8 cellular contexts compared by ENCODE assay signal in the genomic region with DNA sequence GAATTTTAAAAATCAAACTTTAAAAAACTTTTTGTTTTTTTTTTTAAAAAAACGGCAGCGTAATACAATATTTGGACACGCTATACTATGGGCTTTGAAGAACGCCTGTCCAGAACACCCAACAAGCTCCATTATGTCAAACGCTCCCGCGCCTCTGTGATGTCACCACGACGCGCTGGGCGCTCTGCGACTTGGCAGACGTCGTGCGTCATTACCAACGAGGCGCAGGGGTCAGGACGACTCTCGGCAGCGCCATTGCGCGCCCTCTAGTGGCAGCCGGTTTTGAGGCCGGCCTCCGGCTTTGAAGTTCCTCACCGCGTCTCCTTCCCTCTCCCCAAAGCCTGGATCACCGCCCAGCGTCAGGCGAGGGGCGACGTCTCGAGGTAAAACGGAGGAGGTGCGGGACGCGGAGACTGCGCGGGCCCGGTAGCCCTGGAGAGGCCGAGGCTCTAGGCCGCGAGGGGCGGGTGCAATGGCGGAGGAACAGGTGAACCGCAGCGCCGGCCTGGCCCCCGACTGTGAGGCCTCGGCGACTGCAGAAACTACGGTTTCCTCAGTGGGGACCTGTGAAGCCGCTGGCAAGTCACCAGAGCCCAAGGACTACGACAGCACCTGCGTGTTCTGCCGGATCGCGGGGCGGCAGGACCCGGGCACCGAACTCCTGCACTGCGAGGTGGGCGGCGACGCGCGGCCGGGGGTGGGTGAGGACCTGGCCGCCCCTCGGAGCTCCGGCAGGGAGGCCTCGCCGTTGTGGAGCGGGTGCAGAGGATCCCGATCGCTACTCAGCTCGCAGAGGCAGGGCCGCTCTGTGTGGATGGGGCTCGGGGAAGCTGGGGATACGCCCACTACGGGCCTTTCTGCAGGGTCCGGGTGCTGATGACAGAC. TPM values are rescaled to one million over a fixed set of nuclear protein-coding genes. Genes with fewer than 3 reads are reported as not detected.
DNase-seq lines count a peak whose midpoint lies in the region; ATAC-seq and TF ChIP-seq lines count a peak whose summit lies in the region.

A gene (plus strand): TSS at position 265 of the 885 bp plus-strand sequence. CDS start 208 bp downstream, at position 473.

- intact Hi-C loops in activated CD4-positive, alpha-beta T cell treated with anti-CD3 and anti-CD28 coated beads for 36 hours (cut with DNase I, micrococcal nuclease), result loop anchor here (1.0 to 5.0 kb wide), 14 partner anchors 18 to 656 kb away; a partner anchor contains a TSS

- peaks cover 5% of the 10 kb centered on the region for H3K4me1 Mint-ChIP-seq in activated CD4-positive, alpha-beta T cell treated with anti-CD3 and anti-CD28 coated beads for 36 hours

- CTCF ChIA-PET in BJ (lab: Yijun Ruan, JAX), result interaction anchor here (0.5 to 4.1 kb wide), 33 partner anchors 8 to 647 kb away, joined by 3 to 30 read pairs (median 5); a partner anchor contains a TSS
- CTCF ChIA-PET in activated CD4-positive, alpha-beta T cell treated with anti-CD3 and anti-CD28 coated beads for 36 hours (lab: Charles Lee), result interaction anchor here (0.5 to 4.2 kb wide), 54 partner anchors 8 to 1447 kb away, joined by 3 to 48 read pairs (median 4); a partner anchor contains a TSS

- peaks cover 6% of the 10 kb centered on the region for H3K27me3 Mint-ChIP-seq in activated CD4-positive, alpha-beta T cell treated with anti-CD3 and anti-CD28 coated beads for 36 hours

- no peaks in the 10 kb centered on the region for H3K9me3 Mint-ChIP-seq in activated CD4-positive, alpha-beta T cell treated with anti-CD3 and anti-CD28 coated beads for 36 hours (ENCODE audit: low read depth)

- H3K27me3 ChIP-seq in BJ (ENCODE audit: control insufficient read depth, insufficient read depth, low read length), result no peaks in the 10 kb centered on the region
- H3K27me3 ChIP-seq in kidney epithelial cell (ENCODE audit: control insufficient read depth, insufficient read depth, low read length), result no peaks in the 10 kb centered on the region

- peak; percentile 92 for ATAC-seq in HG03442 (IDR thresholded peaks at IDR 0.05; ENCODE audit: unreplicated experiment)
- ATAC-seq in activated CD4-positive, alpha-beta T cell treated with anti-CD3 and anti-CD28 coated beads for 36 hours, result peak; percentile 89

- H3K4me3 ChIP-seq in BJ (ENCODE audit: low read depth, low read length), result peak within 1 kb of the TSS; percentile 93
- H3K4me3 ChIP-seq in choroid plexus epithelial cell (ENCODE audit: low read depth, low read length), result peak within 1 kb of the TSS; percentile 98
- peak within 1 kb of the TSS; percentile 73 for H3K4me3 ChIP-seq in kidney epithelial cell (ENCODE audit: low read depth, low read length)

- H3K4me3 Mint-ChIP-seq in activated CD4-positive, alpha-beta T cell treated with anti-CD3 and anti-CD28 coated beads for 36 hours, result no peak within 1 kb of the TSS

- TF ChIP-seq CTCF in BJ (IDR thresholded peaks at IDR 0.05; ENCODE audit: insufficient read depth, low read depth, low read length), result peak; percentile 96
- peak; percentile 96 for TF ChIP-seq CTCF in choroid plexus epithelial cell (conservative IDR thresholded peaks at IDR 0.05; ENCODE audit: low read depth, low read length)
- peak; percentile 94 for TF ChIP-seq CTCF in kidney epithelial cell (IDR thresholded peaks at IDR 0.05; ENCODE audit: insufficient read depth, low read length, poor library complexity, severe bottlenecking)

- no peaks in the 10 kb centered on the region for H3K36me3 Mint-ChIP-seq in activated CD4-positive, alpha-beta T cell treated with anti-CD3 and anti-CD28 coated beads for 36 hours (ENCODE audit: low read depth)

- peak within 1 kb of the TSS; percentile 65 for H3K27ac Mint-ChIP-seq in activated CD4-positive, alpha-beta T cell treated with anti-CD3 and anti-CD28 coated beads for 36 hours

- DNase-seq in BJ (ENCODE audit: low read depth), result peak; percentile 66
- peak; percentile 87 for DNase-seq in GM19238 (ENCODE audit: insufficient read length, low spot score)
- DNase-seq in NCI-H510A treated with DMSO at 0.1 percent for 48 hours (lab: John Stamatoyannopoulos, UW), result peak; percentile 78
- DNase-seq in activated CD4-positive, alpha-beta T cell treated with anti-CD3 and anti-CD28 coated beads for 36 hours, result peak; percentile 99
- DNase-seq in choroid plexus epithelial cell (ENCODE audit: low read depth), result peak; percentile 98
- peak; percentile 88 for DNase-seq in kidney epithelial cell (ENCODE audit: low read depth)
- DNase-seq in stimulated activated CD4-positive, alpha-beta T cell treated with anti-CD3 and anti-CD28 coated beads, Interleukin-15, amount 100 ng/mL, for 48 hours (ENCODE audit: low read depth in 2 of 2), result peak; percentile 97

- POLR2A ChIA-PET in BJ (lab: Charles Lee), result interaction anchor here (0.5 to 0.6 kb wide), 2 partner anchors 32 to 728 kb away, joined by 3 to 4 read pairs; no protein-coding TSS in a partner anchor
- POLR2A ChIA-PET in activated CD4-positive, alpha-beta T cell treated with anti-CD3 and anti-CD28 coated beads for 36 hours (lab: Charles Lee), result interaction anchor here (0.6 to 2.5 kb wide), 11 partner anchors 10 to 175 kb away, joined by 3 to 22 read pairs (median 4); a partner anchor contains a TSS

- H3K36me3 ChIP-seq in BJ (ENCODE audit: control insufficient read depth, insufficient read depth, low read length) (peaks cover 2% of the 10 kb centered on the region), kidney epithelial cell (ENCODE audit: control insufficient read depth, insufficient read depth, low read length) (no peaks in the 10 kb centered on the region)

RNA-seq across cellular contexts. Expression of the gene that starts here (rescaled TPM):
- 1.3 and 3.1 TPM in 2 replicates for polyA plus RNA-seq in BJ (2011; rRNA removed)
- polyA minus RNA-seq in BJ (2011; rRNA and poly(A)+ RNA removed), result 1.1 and 2.1 TPM in 2 replicates
- 1 to 10 TPM; 5.4 to 8.1 TPM for total RNA-seq in activated CD4-positive, alpha-beta T cell treated with anti-CD3 and anti-CD28 coated beads for 36 hours
- 25.5 and 30.5 TPM in 2 replicates for total RNA-seq in kidney epithelial cell

Comparison
In these comparisons a context has a peak if more than half of its experiments do, and no peak if none do; other contexts are left out.
1. Peak in every context shown above with its lines: DNase-seq, ATAC-seq and H3K4me3 ChIP-seq.